ENCODE assay signal across 15 cellular contexts in the genomic region with DNA sequence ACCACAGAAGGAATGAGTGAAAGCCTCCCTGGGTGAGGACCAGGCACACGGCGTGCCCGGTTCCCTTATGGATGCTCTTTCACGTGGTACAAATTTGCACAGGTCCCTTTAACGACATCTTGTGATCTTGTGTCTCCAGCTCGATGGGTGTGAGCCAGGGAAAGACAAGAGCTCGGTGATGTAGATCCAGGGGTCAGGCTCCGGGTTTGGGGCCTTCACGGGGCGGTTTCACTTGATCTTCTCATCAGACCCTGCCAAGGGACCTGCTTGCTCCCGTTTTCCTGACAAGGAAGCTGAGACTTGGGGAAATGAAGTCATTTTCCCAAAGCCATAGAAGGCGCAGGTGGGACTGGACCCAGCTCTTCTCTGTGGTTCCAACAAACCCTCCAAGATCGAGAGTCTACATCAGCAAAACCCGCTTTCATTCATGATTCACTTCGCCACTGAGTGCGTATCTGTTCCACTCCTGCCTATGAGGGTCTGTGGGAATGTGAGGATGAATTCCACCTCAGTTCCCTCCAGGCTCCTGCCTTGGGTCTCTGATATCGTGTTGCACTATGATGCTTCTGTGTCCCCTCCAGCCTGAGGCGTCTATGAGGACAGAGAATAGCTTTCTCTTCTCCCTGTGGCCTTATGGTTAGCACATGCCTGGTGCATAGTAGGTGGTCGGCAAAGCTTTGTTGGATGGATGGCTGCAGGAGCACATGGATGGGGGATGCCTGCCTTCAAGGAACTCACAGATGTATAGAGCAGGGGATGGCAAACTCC. TPM values are rescaled to one million over a fixed set of nuclear protein-coding genes. Genes with fewer than 3 reads are reported as not detected.
DNase-seq lines count a peak whose midpoint lies in the region; ATAC-seq and TF ChIP-seq lines count a peak whose summit lies in the region.
"Had no signal": no experiment of that assay in that cellular context is flagged by ENCODE, and none has a peak within 500 bp of the region (broad histone marks: within the 10 kb centered on the region; RNA-seq: fewer than 3 reads in every experiment).

No MANE protein-coding gene starts in this region.

- no peak overlapping the region for H3K23ac ChIP-seq in H9 (ENCODE audit: insufficient read length, low read depth, low read length)

- no peak overlapping the region for H3K14ac ChIP-seq in H9 (ENCODE audit: insufficient read depth, low read length)

- peaks cover 5% of the 10 kb centered on the region for H3K9me3 ChIP-seq in H9 (ENCODE audit: control insufficient read depth, low read depth, low read length)
- peaks cover 11% of the 10 kb centered on the region for H3K9me3 ChIP-seq in endodermal cell (ENCODE audit: control insufficient read depth, low read length)
- H3K9me3 ChIP-seq in hepatocyte (ENCODE audit: low read depth): no peaks in the 10 kb centered on the region
- H3K9me3 ChIP-seq: HAP-1 had no signal

- H3K9ac ChIP-seq in H9 (ENCODE audit: extremely low read depth, insufficient read length, low read length): no peak overlapping the region
- H3K9ac ChIP-seq in endodermal cell (ENCODE audit: extremely low read depth, low read length, poor library complexity, severe bottlenecking): no peak overlapping the region

- no peak overlapping the region for H3K56ac ChIP-seq in H9 (ENCODE audit: insufficient read length, low read depth, low read length)

- H3K27ac ChIP-seq in H9 (ENCODE audit: insufficient read length, low read depth, low read length) (no peak overlapping the region), endodermal cell (ENCODE audit: low read depth, low read length) (no peak overlapping the region), hepatocyte (no peak overlapping the region)
- H3K27ac ChIP-seq: 22Rv1, A549, C4-2B had no signal

- no peak overlapping the region for H3K27ac Mint-ChIP-seq in activated CD8-positive, alpha-beta memory T cell treated with anti-CD3 and anti-CD28 coated beads, Interleukin-2, amount 10 ng/mL, durations not matched to agents 7 days and 5 days
- H3K27ac Mint-ChIP-seq in H9 (no peak overlapping the region), endodermal cell (no peak overlapping the region), osteocyte (ENCODE audit: unreplicated experiment) (no peak overlapping the region)
- H3K27ac Mint-ChIP-seq: CD4-positive, alpha-beta T cell had no signal

- H3K4ac ChIP-seq in H9 (ENCODE audit: low read depth, low read length): no peak overlapping the region

- H2AK5ac ChIP-seq in H9 (ENCODE audit: insufficient read length, low read length): no peak overlapping the region

- H2BK15ac ChIP-seq in H9 (ENCODE audit: low read depth, low read length): no peak overlapping the region

- no peaks in the 10 kb centered on the region for H3K4me1 Mint-ChIP-seq in activated CD8-positive, alpha-beta memory T cell treated with anti-CD3 and anti-CD28 coated beads, Interleukin-2, amount 10 ng/mL, durations not matched to agents 7 days and 5 days
- H3K4me1 Mint-ChIP-seq in H9 (peaks cover 10 to 11% of the 10 kb centered on the region in 2 experiments), endodermal cell (peaks cover 23% of the 10 kb centered on the region), osteocyte (ENCODE audit: unreplicated experiment) (no peaks in the 10 kb centered on the region)

- H2BK5ac ChIP-seq in H9 (ENCODE audit: insufficient read length, low read length): no peak overlapping the region

- no peaks in the 10 kb centered on the region for H3K9me2 ChIP-seq in hepatocyte (replicated peaks; ENCODE audit: insufficient read depth)

- H3K36me3 ChIP-seq in endodermal cell (ENCODE audit: control insufficient read depth, insufficient read depth, low read length): no peaks in the 10 kb centered on the region
- no peaks in the 10 kb centered on the region for H3K36me3 ChIP-seq in hepatocyte (replicated peaks; ENCODE audit: insufficient read depth, low read depth)
- H3K36me3 ChIP-seq: HAP-1 had no signal

- no peak overlapping the region for H4K91ac ChIP-seq in H9 (ENCODE audit: insufficient read length, low read depth, low read length)

- TF ChIP-seq CTCF in H9 (conservative IDR thresholded peaks at IDR 0.05) (no peak), endodermal cell (conservative IDR thresholded peaks at IDR 0.05) (no peak), osteocyte (IDR thresholded peaks at IDR 0.05) (no peak), hepatocyte (IDR thresholded peaks at IDR 0.05; ENCODE audit: poor library complexity) (no peak), omental fat pad (IDR thresholded peaks at IDR 0.05) (no peak)

- H3K4me3 ChIP-seq in endodermal cell (ENCODE audit: low read length) (no peak overlapping the region), hepatocyte (no peak overlapping the region)
- H3K4me3 ChIP-seq: A549, HAP-1 had no signal

- H3K18ac ChIP-seq in H9 (ENCODE audit: insufficient read length, low read depth, low read length): no peak overlapping the region

- ATAC-seq in activated CD8-positive, alpha-beta memory T cell treated with anti-CD3 and anti-CD28 coated beads, Interleukin-2, amount 10 ng/mL, durations not matched to agents 7 days and 5 days: no peak
- no peak for ATAC-seq in omental fat pad (ENCODE audit: low FRiP score)
- no peak for ATAC-seq in GM18498 (IDR thresholded peaks at IDR 0.05; ENCODE audit: unreplicated experiment)
- ATAC-seq: A549 had no signal

- H3K79me1 ChIP-seq in H9 (ENCODE audit: insufficient read depth, low read depth, low read length, poor library complexity, severe bottlenecking): no peaks in the 10 kb centered on the region

- no CpG with 5 or more reads among the region's 19 CpGs for WGBS in H9 (ENCODE audit: extremely low coverage, insufficient read length, low lambda C conversion rate)
- 94 to 99% methylated on average over 14 to 19 of the region's 19 CpGs for WGBS in endodermal cell (ENCODE audit: insufficient coverage in 1 of 2, insufficient read length in 1 of 2), 2 experiments
- WGBS in hepatocyte (ENCODE audit: low lambda C conversion rate, missing lambda C conversion rate): 95% methylated on average over 19 of the region's 19 CpGs

- no peak overlapping the region for H3T11ph ChIP-seq in H9 (ENCODE audit: low read length)

- no peaks in the 10 kb centered on the region for H3K9me3 Mint-ChIP-seq in activated CD8-positive, alpha-beta memory T cell treated with anti-CD3 and anti-CD28 coated beads, Interleukin-2, amount 10 ng/mL, durations not matched to agents 7 days and 5 days (ENCODE audit: low read depth)
- H3K9me3 Mint-ChIP-seq in H9: peaks cover 8 to 9% of the 10 kb centered on the region in 2 experiments
- H3K9me3 Mint-ChIP-seq in endodermal cell: peaks cover 18% of the 10 kb centered on the region
- H3K9me3 Mint-ChIP-seq in osteocyte (ENCODE audit: unreplicated experiment): peaks cover under 1% of the 10 kb centered on the region

- H4K5ac ChIP-seq in H9 (ENCODE audit: insufficient read length, low read depth, low read length): no peak overlapping the region

- no peak overlapping the region for H2BK12ac ChIP-seq in H9 (ENCODE audit: insufficient read length, low read depth, low read length)

- H3K79me2 ChIP-seq in H9 (ENCODE audit: insufficient read depth, low read length) (no peaks in the 10 kb centered on the region), hepatocyte (no peaks in the 10 kb centered on the region)

- no peaks in the 10 kb centered on the region for H3K4me1 ChIP-seq in H9 (ENCODE audit: insufficient read depth, low read length)
- peaks cover 9% of the 10 kb centered on the region for H3K4me1 ChIP-seq in endodermal cell (ENCODE audit: control insufficient read depth, insufficient read depth, low read length)
- H3K4me1 ChIP-seq in hepatocyte (ENCODE audit: insufficient read depth): no peaks in the 10 kb centered on the region
- H3K4me1 ChIP-seq: A549, Caco-2, HAP-1 had no signal

- peak; percentile 15 for DNase-seq in activated CD8-positive, alpha-beta memory T cell treated with anti-CD3 and anti-CD28 coated beads for 24 hours
- no peak for DNase-seq in activated CD8-positive, alpha-beta memory T cell treated with anti-CD3 and anti-CD28 coated beads, Interleukin-2, amount 10 ng/mL, durations not matched to agents 7 days and 5 days
- DNase-seq in H9: peak; percentile 11
- peak; percentile 20 for DNase-seq in endodermal cell
- DNase-seq in osteocyte (ENCODE audit: extremely low spot score, unreplicated experiment): peak; percentile 54
- DNase-seq in hepatocyte (ENCODE audit: low spot score): no peak
- no peak for DNase-seq in omental fat pad (ENCODE audit: low spot score)
- DNase-seq: AML-193; CD4-positive, alpha-beta T cell had no signal

- no peaks in the 10 kb centered on the region for H4K20me1 ChIP-seq in H9 (ENCODE audit: control insufficient read depth, insufficient read depth, insufficient read length)
- no peaks in the 10 kb centered on the region for H4K20me1 ChIP-seq in hepatocyte (ENCODE audit: insufficient read depth, poor library complexity, severe bottlenecking)

- no peak overlapping the region for H4K8ac ChIP-seq in H9 (replicated peaks; ENCODE audit: insufficient read length, low read depth, low read length)

- no peaks in the 10 kb centered on the region for H3K23me2 ChIP-seq in H9 (ENCODE audit: insufficient read length, low read depth, low read length, poor library complexity, severe bottlenecking)

- no peak overlapping the region for H2AFZ ChIP-seq in H9 (ENCODE audit: low read length)
- H2AFZ ChIP-seq in hepatocyte: no peak overlapping the region

- no peaks in the 10 kb centered on the region for H3K27me3 Mint-ChIP-seq in activated CD8-positive, alpha-beta memory T cell treated with anti-CD3 and anti-CD28 coated beads, Interleukin-2, amount 10 ng/mL, durations not matched to agents 7 days and 5 days
- peaks cover 39% of the 10 kb centered on the region for H3K27me3 Mint-ChIP-seq in H9 (ENCODE audit: low read depth)
- H3K27me3 Mint-ChIP-seq in endodermal cell (ENCODE audit: insufficient read depth): peaks cover 5% of the 10 kb centered on the region
- H3K27me3 Mint-ChIP-seq in osteocyte (ENCODE audit: unreplicated experiment): peaks cover 32% of the 10 kb centered on the region

- H3K4me3 Mint-ChIP-seq in activated CD8-positive, alpha-beta memory T cell treated with anti-CD3 and anti-CD28 coated beads, Interleukin-2, amount 10 ng/mL, durations not matched to agents 7 days and 5 days: no peak overlapping the region
- H3K4me3 Mint-ChIP-seq in H9: no peak overlapping the region
- no peak overlapping the region for H3K4me3 Mint-ChIP-seq in endodermal cell
- no peak overlapping the region for H3K4me3 Mint-ChIP-seq in osteocyte (ENCODE audit: unreplicated experiment)
- H3K4me3 Mint-ChIP-seq: CD4-positive, alpha-beta T cell had no signal

- no peaks in the 10 kb centered on the region for H3K27me3 ChIP-seq in H9 (ENCODE audit: insufficient read depth, low read length)
- H3K27me3 ChIP-seq in endodermal cell (ENCODE audit: control insufficient read depth, insufficient read depth, low read length, poor library complexity, severe bottlenecking): no peaks in the 10 kb centered on the region
- H3K27me3 ChIP-seq in hepatocyte: no peaks in the 10 kb centered on the region

- CTCF ChIA-PET in activated CD8-positive, alpha-beta memory T cell treated with anti-CD3 and anti-CD28 coated beads, Interleukin-2, amount 10 ng/mL, durations not matched to agents 7 days and 5 days (lab: Charles Lee): no interaction called here

- H3K4me2 ChIP-seq in H9 (ENCODE audit: insufficient read depth, insufficient read length, low read length): no peak overlapping the region
- H3K4me2 ChIP-seq in hepatocyte: no peak overlapping the region
- H3K4me2 ChIP-seq: A549 had no signal

- no peak overlapping the region for H2BK20ac ChIP-seq in H9 (ENCODE audit: low read depth, low read length, poor library complexity, severe bottlenecking)

- no peak overlapping the region for H2BK120ac ChIP-seq in H9 (ENCODE audit: low read depth, low read length, poor library complexity, severe bottlenecking)

- H3K36me3 Mint-ChIP-seq in activated CD8-positive, alpha-beta memory T cell treated with anti-CD3 and anti-CD28 coated beads, Interleukin-2, amount 10 ng/mL, durations not matched to agents 7 days and 5 days: no peaks in the 10 kb centered on the region
- H3K36me3 Mint-ChIP-seq in H9 (ENCODE audit: insufficient read depth in 1 of 3, low read depth in 3 of 3) (peaks cover 1 to 6% (median 4%) of the 10 kb centered on the region in 3 experiments), endodermal cell (ENCODE audit: low read depth) (no peaks in the 10 kb centered on the region), osteocyte (ENCODE audit: unreplicated experiment) (no peaks in the 10 kb centered on the region)

RNA-seq across cellular contexts. Expression of a gene that starts 45.0 kb away (rescaled TPM):
- not detected for total RNA-seq in activated CD8-positive, alpha-beta memory T cell treated with anti-CD3 and anti-CD28 coated beads, Interleukin-2, amount 10 ng/mL, durations not matched to agents 7 days and 5 days
- total RNA-seq in H9 (2021): 10.9 TPM in 2 replicates
- total RNA-seq in endodermal cell: 1 to 10 TPM; 3.0 to 7.7 TPM
- polyA plus RNA-seq in endodermal cell (2013, experiment 1 of 2): 1.1 TPM
- 0.62 TPM for polyA plus RNA-seq in endodermal cell (2013, experiment 2 of 2)
- total RNA-seq in osteocyte: not detected in 2 replicates
- 10.5 and 12.1 TPM in 2 replicates for total RNA-seq in hepatocyte
- 4.7 and 6.2 TPM in 2 replicates for polyA plus RNA-seq in hepatocyte
- 10 to 100 TPM in 1 of 4 donors, 1 to 10 TPM in 3; 1.7 to 13.9 (median 5.3) TPM for total RNA-seq in omental fat pad
- total RNA-seq: CD4-positive, alpha-beta T cell had no signal

Comparison
In these comparisons a context has a peak if more than half of its experiments do, and no peak if none do; other contexts are left out.
1. DNase-seq: peak in activated CD8-positive, alpha-beta memory T cell treated with anti-CD3 and anti-CD28 coated beads for 24 hours (single experiment), H9 (single experiment), endodermal cell (single experiment) and osteocyte (single experiment); none in activated CD8-positive, alpha-beta memory T cell treated with anti-CD3 and anti-CD28 coated beads, Interleukin-2, amount 10 ng/mL, durations not matched to agents 7 days and 5 days (single experiment), hepatocyte (single experiment) and omental fat pad (single experiment).